Comparison of ENCODE assay signal across 8 cellular contexts in the genomic region with DNA sequence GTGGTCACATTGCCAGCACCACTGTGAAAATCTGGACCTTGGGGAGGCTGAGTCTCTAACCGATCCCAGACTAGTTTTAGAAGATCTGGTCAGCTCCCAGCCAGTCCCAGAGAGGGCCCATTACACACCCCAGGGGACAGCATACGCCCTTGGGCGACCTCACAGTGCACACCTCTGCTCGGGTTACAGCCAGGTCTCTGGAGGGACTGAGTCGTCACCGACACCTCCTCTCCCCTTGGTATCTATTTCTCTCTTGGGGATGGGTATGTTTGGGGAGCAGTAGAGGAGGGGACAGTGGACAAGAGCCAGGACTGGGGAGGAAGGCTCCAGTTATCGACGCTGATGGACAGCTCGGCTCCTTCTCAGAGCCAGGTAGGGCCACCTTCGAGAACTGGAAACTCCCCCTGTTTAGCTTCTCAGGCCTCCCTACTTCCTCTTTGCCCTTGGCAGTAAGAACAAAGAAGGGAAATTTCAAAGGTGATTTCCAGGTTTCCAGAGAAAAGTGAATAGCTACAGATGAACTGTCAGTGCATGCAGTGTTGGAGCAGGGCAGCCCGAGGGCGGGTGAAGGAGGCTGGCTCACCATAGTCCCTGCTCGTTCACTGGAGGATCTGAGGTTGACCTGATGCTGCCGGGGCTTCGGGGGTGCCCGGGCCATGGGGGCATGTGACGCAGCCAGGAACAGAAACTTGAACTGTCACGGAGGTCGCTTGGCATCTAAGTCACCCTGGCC. TPM values are rescaled to one million over a fixed set of nuclear protein-coding genes. Genes with fewer than 3 reads are reported as not detected.
DNase-seq lines count a peak whose midpoint lies in the region; ATAC-seq and TF ChIP-seq lines count a peak whose summit lies in the region.

No MANE protein-coding gene starts in this region.

- H3K4me1 ChIP-seq in lung (ENCODE audit: control insufficient read depth in 2 of 2, insufficient read depth in 2 of 2, low read length in 2 of 2) = peaks cover 0 to 10% of the 10 kb centered on the region in 2 donors
- H3K4me1 ChIP-seq in suprapubic skin = peaks cover 56% of the 10 kb centered on the region

- H3K4me3 ChIP-seq in lung (no peak overlapping the region), suprapubic skin (no peak overlapping the region)

- peak; percentile 12 for DNase-seq in COLO668 (lab: John Stamatoyannopoulos, UW; ENCODE audit: unreplicated experiment)
- DNase-seq in NOMO-1 treated with dmso at 0.1 percent for 144 hours (lab: John Stamatoyannopoulos, UW; ENCODE audit: unreplicated experiment) = peak; percentile 27
- no peak for DNase-seq in lung (ENCODE audit: low spot score)
- DNase-seq in suprapubic skin (ENCODE audit: low spot score in 2 of 2) = no peak
- DNase-seq in NCI-H1092 treated with DMSO at 0.1 percent for 48 hours (lab: John Stamatoyannopoulos, UW) = no peak
- no peak for DNase-seq in NCI-H1417 treated with DMSO at 0.1 percent for 48 hours (lab: John Stamatoyannopoulos, UW)
- no peak for DNase-seq in activated CD4-positive, CD25-positive, alpha-beta regulatory T cell (lab: John Stamatoyannopoulos, UW)

- H3K27me3 ChIP-seq in lung (ENCODE audit: control insufficient read depth, insufficient read depth) (no peaks in the 10 kb centered on the region), suprapubic skin (no peaks in the 10 kb centered on the region)

- H3K9me3 ChIP-seq in lung (ENCODE audit: control insufficient read depth in 2 of 2, insufficient read depth in 1 of 2, low read length in 1 of 2) (no peaks in the 10 kb centered on the region), suprapubic skin (no peaks in the 10 kb centered on the region)

- no peak for TF ChIP-seq EP300 in suprapubic skin (IDR thresholded peaks at IDR 0.05)

- TF ChIP-seq POLR2A in suprapubic skin (IDR thresholded peaks at IDR 0.05) = no peak

- peak overlapping the region; percentile 28 to 36 for H3K27ac ChIP-seq in lung (ENCODE audit: low read depth in 1 of 2, low read length in 1 of 2)
- no peak overlapping the region for H3K27ac ChIP-seq in suprapubic skin

- no peaks in the 10 kb centered on the region for H3K36me3 ChIP-seq in lung (ENCODE audit: control insufficient read depth in 2 of 2, insufficient read depth in 2 of 2, low read length in 2 of 2)
- no peaks in the 10 kb centered on the region for H3K36me3 ChIP-seq in suprapubic skin

- WGBS in lung, 2 donors = 41 to 51% methylated on average over 19 of the region's 19 CpGs
- 36% methylated on average over 19 of the region's 19 CpGs for WGBS in suprapubic skin

- ATAC-seq in GM19397 (IDR thresholded peaks at IDR 0.05; ENCODE audit: unreplicated experiment) (peak; percentile 46), lung (ENCODE audit: insufficient read depth, low FRiP score) (no peak)

- TF ChIP-seq CTCF in lung (IDR thresholded peaks at IDR 0.05; ENCODE audit: control extremely low read depth, extremely low read depth) = no peak
- no peak for TF ChIP-seq CTCF in suprapubic skin (IDR thresholded peaks at IDR 0.05)

RNA-seq across cellular contexts. Expression of a gene that starts 4.4 kb away (rescaled TPM):
- total RNA-seq in lung (10 to 100 TPM; 34.7 to 42.0 TPM), suprapubic skin (10 to 100 TPM; 15.7 to 28.2 (median 23.5) TPM)
- polyA plus RNA-seq in lung = 10 to 100 TPM; 18.8 to 23.0 TPM

RNA-seq across cellular contexts. Expression of a gene that starts 16.4 kb away (rescaled TPM):
- total RNA-seq in lung (10 to 100 TPM in 1 of 2 donors, 1 to 10 TPM in 1; 7.4 to 16.9 TPM), suprapubic skin (10 to 100 TPM; 16.1 to 22.1 (median 20.6) TPM)
- polyA plus RNA-seq in lung = 10 to 100 TPM; 15.5 to 15.7 TPM

RNA-seq across cellular contexts. Expression of a gene that starts 30.4 kb away (rescaled TPM):
- total RNA-seq in lung (1 to 10 TPM; 6.4 to 6.9 TPM), suprapubic skin (10 to 100 TPM in 1 of 4 donors, 1 to 10 TPM in 3; 6.1 to 22.3 (median 7.2) TPM)
- polyA plus RNA-seq in lung = 1 to 10 TPM; 1.5 to 2.4 TPM

RNA-seq across cellular contexts. Expression of a gene that starts 58.2 kb away (rescaled TPM):
- total RNA-seq in lung (10 to 100 TPM; 21.7 to 31.4 TPM), suprapubic skin (10 to 100 TPM; 12.6 to 28.3 (median 16.5) TPM)
- polyA plus RNA-seq in lung = 1 to 10 TPM; 7.2 to 7.6 TPM

Comparison
In these comparisons a context has a peak if more than half of its experiments do, and no peak if none do; other contexts are left out.
1. DNase-seq: peak in COLO668 (single experiment) and NOMO-1 treated with dmso at 0.1 percent for 144 hours (single experiment); none in lung (single experiment), suprapubic skin (0 of 2), NCI-H1092 treated with DMSO at 0.1 percent for 48 hours (single experiment), NCI-H1417 treated with DMSO at 0.1 percent for 48 hours (single experiment) and activated CD4-positive, CD25-positive, alpha-beta regulatory T cell (0 of 4).